In genomic region chrX:71622347-71623104, GRCh38 we compare ENCODE assay signal across 8 cellular contexts. TPM values are rescaled to one million over a fixed set of nuclear protein-coding genes. Genes with fewer than 3 reads are reported as not detected.
A peak's percentile ranks its signal among the peaks of the same experiment; 100 is the strongest.
DNase-seq lines count a peak whose midpoint lies in the region; ATAC-seq and TF ChIP-seq lines count a peak whose summit lies in the region.

No MANE protein-coding gene starts in this region.

- ATAC-seq in GM18868 (IDR thresholded peaks at IDR 0.05; ENCODE audit: unreplicated experiment) (peak; percentile 49), HG03108 (IDR thresholded peaks at IDR 0.05; ENCODE audit: unreplicated experiment) (peak; percentile 51), aorta (ENCODE audit: low FRiP score) (peak; percentile 82)

- H3K27ac ChIP-seq in Peyer's patch (peak overlapping the region; percentile 74 to 94 (median 90)), parathyroid adenoma (peak overlapping the region; percentile 16), aorta (ENCODE audit: low read depth in 1 of 2, low read length in 2 of 2) (peak overlapping the region in 1 of 2 donors; percentile 34)

- H3K27me3 ChIP-seq in Peyer's patch (no peaks in the 10 kb centered on the region), parathyroid adenoma (ENCODE audit: control insufficient read depth, insufficient read depth, low read length) (no peaks in the 10 kb centered on the region), aorta (ENCODE audit: control insufficient read depth in 1 of 2, insufficient read depth in 2 of 2, low read length in 1 of 2) (no peaks in the 10 kb centered on the region)

- intact Hi-C loops in aorta (cut with DNase I) = no loop called here

- TF ChIP-seq CTCF in Peyer's patch (IDR thresholded peaks at IDR 0.05) (peak in 4 of 6 experiments; percentile 21 to 41 (median 30)), parathyroid adenoma (IDR thresholded peaks at IDR 0.05) (no peak)

- DNase-seq in A172 (ENCODE audit: low spot score) = peak; percentile 22
- peak; percentile 71 to 92 (median 85) for DNase-seq in Peyer's patch
- peak; percentile 70 for DNase-seq in activated naive CD4-positive, alpha-beta T cell treated with Interleukin-2 at 50 U/mL for 16 hours
- peak; percentile 34 for DNase-seq in germinal center (ENCODE audit: low spot score)
- DNase-seq in aorta = peak; percentile 87 to 88

- H3K9me3 ChIP-seq in Peyer's patch (no peaks in the 10 kb centered on the region), parathyroid adenoma (ENCODE audit: control insufficient read depth, low read length) (no peaks in the 10 kb centered on the region), aorta (ENCODE audit: control insufficient read depth, low read length) (no peaks in the 10 kb centered on the region)

- no peak overlapping the region for H3K4me2 ChIP-seq in parathyroid adenoma (ENCODE audit: low read length)

- H3K4me3 ChIP-seq in Peyer's patch (no peak overlapping the region), parathyroid adenoma (ENCODE audit: low read depth, low read length) (no peak overlapping the region), aorta (ENCODE audit: low read length in 2 of 2) (no peak overlapping the region)

- peak; percentile 16 to 72 for TF ChIP-seq POLR2A in Peyer's patch (IDR thresholded peaks at IDR 0.05)

- H2AFZ ChIP-seq in parathyroid adenoma = peak overlapping the region; percentile 57

- no peaks in the 10 kb centered on the region for H3K36me3 ChIP-seq in Peyer's patch
- no peaks in the 10 kb centered on the region for H3K36me3 ChIP-seq in parathyroid adenoma (ENCODE audit: control insufficient read depth, insufficient read depth, low read length)
- H3K36me3 ChIP-seq in aorta (ENCODE audit: control insufficient read depth in 1 of 2, insufficient read depth in 2 of 2, low read length in 1 of 2) = no peaks in the 10 kb centered on the region

- H3K79me2 ChIP-seq in parathyroid adenoma = no peaks in the 10 kb centered on the region

- peaks cover 9 to 36% (median 21%) of the 10 kb centered on the region in 4 donors for H3K4me1 ChIP-seq in Peyer's patch
- no peaks in the 10 kb centered on the region for H3K4me1 ChIP-seq in parathyroid adenoma
- H3K4me1 ChIP-seq in aorta (ENCODE audit: control insufficient read depth in 1 of 2, insufficient read depth in 2 of 2, low read length in 2 of 2) = no peaks in the 10 kb centered on the region

- no peak overlapping the region for H3K9ac ChIP-seq in parathyroid adenoma

- 40 to 46% methylated on average over 15 of the region's 15 CpGs for WGBS in aorta, 2 donors

RNA-seq across cellular contexts. Expression of gene CXCR3, which starts 4.2 kb away (rescaled TPM):
- not detected in 2 replicates for total RNA-seq in A172 (2014; rRNA removed; shearing (Covaris generic))
- 1 to 10 TPM in 3 of 4 donors, not detected in 1; 4.4 to 9.2 (median 8.4) TPM for total RNA-seq in Peyer's patch
- total RNA-seq in aorta = under 1 TPM; 0.49 to 0.69 TPM
- under 1 TPM in 1 of 2 donors, not detected in 1; 0.50 TPM for polyA plus RNA-seq in aorta

RNA-seq across cellular contexts. Expression of gene GCNA, which starts 44.3 kb away (rescaled TPM):
- total RNA-seq in A172 (2014; rRNA removed; shearing (Covaris generic)) = 0.07 and 1.2 TPM in 2 replicates
- total RNA-seq in Peyer's patch (10 to 100 TPM in 1 of 4 donors, 1 to 10 TPM in 3; 3.0 to 15.7 (median 4.9) TPM), aorta (1 to 10 TPM; 1.9 to 4.8 TPM)
- polyA plus RNA-seq in aorta = 1 to 10 TPM in 1 of 2 donors, under 1 TPM in 1; 0.38 to 5.4 TPM

Comparison
In these comparisons a context has a peak if more than half of its experiments do, and no peak if none do; other contexts are left out.
1. DNase-seq: peak in every context shown above with its lines; median percentile 88 in aorta; 85 in Peyer's patch; 70 in activated naive CD4-positive, alpha-beta T cell treated with Interleukin-2 at 50 U/mL for 16 hours; 34 in germinal center; 22 in A172.